In genomic region chr6:117498159-117498558, GRCh38 we compare ENCODE assay signal across 9 cellular contexts. TPM values are rescaled to one million over a fixed set of nuclear protein-coding genes. Genes with fewer than 3 reads are reported as not detected.
A peak's percentile ranks its signal among the peaks of the same experiment; 100 is the strongest.
DNase-seq lines count a peak whose midpoint lies in the region; ATAC-seq, FAIRE-seq and TF ChIP-seq lines count a peak whose summit lies in the region.
"Had no signal": no experiment of that assay in that cellular context is flagged by ENCODE, and none has a peak within 500 bp of the region (broad histone marks: within the 10 kb centered on the region; RNA-seq: fewer than 3 reads in every experiment).

No MANE protein-coding gene starts in this region.

- no peaks in the 10 kb centered on the region for H3K27me3 Mint-ChIP-seq in astrocyte (ENCODE audit: low read depth, unreplicated experiment)
- H3K27me3 Mint-ChIP-seq in T-cell, result no peaks in the 10 kb centered on the region

- H3K36me3 ChIP-seq in astrocyte (ENCODE audit: insufficient read depth, low read length) (no peaks in the 10 kb centered on the region), osteoblast (ENCODE audit: insufficient read depth, low read length) (no peaks in the 10 kb centered on the region), A673 (ENCODE audit: insufficient read depth, low read length, poor library complexity, severe bottlenecking) (no peaks in the 10 kb centered on the region)

- peak; percentile 98 for FAIRE-seq in astrocyte (lab: Jason Lieb, UNC)
- FAIRE-seq: H1 had no signal

- H3K27ac ChIP-seq in astrocyte (ENCODE audit: low read depth, low read length), result peak overlapping the region; percentile 94
- peak overlapping the region; percentile 97 for H3K27ac ChIP-seq in osteoblast (ENCODE audit: low read depth, low read length)
- no peak overlapping the region for H3K27ac ChIP-seq in A673 (ENCODE audit: low read depth, low read length, poor library complexity, severe bottlenecking)

- POLR2A ChIA-PET in A673 (lab: Charles Lee; ENCODE audit: low non-redundant PET), result no interaction called here
- POLR2A ChIA-PET in T-cell (lab: Charles Lee), result no interaction called here

- H3K4me1 ChIP-seq in astrocyte (ENCODE audit: insufficient read depth, low read length) (peaks cover 54% of the 10 kb centered on the region), osteoblast (ENCODE audit: insufficient read depth, low read length) (peaks cover 71% of the 10 kb centered on the region), A673 (ENCODE audit: insufficient read depth, low read length, poor library complexity, severe bottlenecking) (no peaks in the 10 kb centered on the region)

- intact Hi-C loops in A673 (cut with micrococcal nuclease; ENCODE audit: unreplicated experiment), result no loop called here

- H3K9me3 Mint-ChIP-seq in astrocyte (ENCODE audit: unreplicated experiment), result no peaks in the 10 kb centered on the region
- no peaks in the 10 kb centered on the region for H3K9me3 Mint-ChIP-seq in T-cell

- CTCF ChIA-PET in A673 (lab: Charles Lee) (no interaction called here), T-cell (lab: Charles Lee) (no interaction called here)

- H3K9ac ChIP-seq in astrocyte (ENCODE audit: low read length), result peak overlapping the region; percentile 66

- H3K79me2 ChIP-seq in astrocyte (ENCODE audit: insufficient read depth, low read length), result peaks cover 93% of the 10 kb centered on the region
- H3K79me2 ChIP-seq in osteoblast (ENCODE audit: insufficient read depth, low read length), result peaks cover 86% of the 10 kb centered on the region

- peak; percentile 87 for DNase-seq in astrocyte (ENCODE audit: low read depth)
- peak; percentile 84 for DNase-seq in osteoblast (ENCODE audit: insufficient read length, low spot score, missing footprints)
- DNase-seq in A673 (ENCODE audit: low spot score), result no peak
- no peak for DNase-seq in T-cell
- no peak for DNase-seq in NCI-H1092 (lab: John Stamatoyannopoulos, UW)

- H3K27me3 ChIP-seq in astrocyte (ENCODE audit: insufficient read depth, low read length), result no peaks in the 10 kb centered on the region
- no peaks in the 10 kb centered on the region for H3K27me3 ChIP-seq in osteoblast (ENCODE audit: insufficient read depth, low read length)
- no peaks in the 10 kb centered on the region for H3K27me3 ChIP-seq in A673 (replicated peaks; ENCODE audit: insufficient read depth, low read depth, low read length, poor library complexity)

- BruUV-seq in A673 (replicated peaks; lab: Mats Ljungman, UMichigan), result no TSS peak

- H3K4me1 Mint-ChIP-seq in astrocyte (ENCODE audit: low read depth, unreplicated experiment) (peaks cover 67% of the 10 kb centered on the region), T-cell (peaks cover 0 to 16% (median 9%) of the 10 kb centered on the region in 3 donors)

- H3K4me2 ChIP-seq in astrocyte (ENCODE audit: low read length) (peak overlapping the region; percentile 73), osteoblast (ENCODE audit: insufficient read depth, low read length) (peak overlapping the region; percentile 72)

- H3K4me3 Mint-ChIP-seq in astrocyte (ENCODE audit: unreplicated experiment) (no peak overlapping the region), T-cell (no peak overlapping the region)

- H3K27ac Mint-ChIP-seq in astrocyte (ENCODE audit: unreplicated experiment), result peak overlapping the region; percentile 89
- no peak overlapping the region for H3K27ac Mint-ChIP-seq in T-cell

- TF ChIP-seq CTCF in astrocyte (IDR thresholded peaks at IDR 0.05; ENCODE audit: insufficient read depth, low read depth, low read length) (no peak), osteoblast (IDR thresholded peaks at IDR 0.05; ENCODE audit: extremely low read depth, low read depth, low read length) (no peak), A673 (conservative IDR thresholded peaks at IDR 0.05; ENCODE audit: low read depth, low read length) (no peak)

- H4K20me1 ChIP-seq in astrocyte (ENCODE audit: insufficient read depth, low read length), result peaks cover 6% of the 10 kb centered on the region
- no peaks in the 10 kb centered on the region for H4K20me1 ChIP-seq in osteoblast (ENCODE audit: insufficient read depth, low read length)

- H3K4me3 ChIP-seq in astrocyte (ENCODE audit: insufficient read depth, low read depth, low read length) (no peak overlapping the region), osteoblast (ENCODE audit: insufficient read depth, low read length) (no peak overlapping the region), A673 (ENCODE audit: low read depth, low read length, poor library complexity, severe bottlenecking) (no peak overlapping the region)

- H3K36me3 Mint-ChIP-seq in astrocyte (ENCODE audit: low read depth, unreplicated experiment) (peaks cover 4% of the 10 kb centered on the region), T-cell (no peaks in the 10 kb centered on the region)

- H2AFZ ChIP-seq in astrocyte (ENCODE audit: low read depth, low read length) (no peak overlapping the region), osteoblast (ENCODE audit: low read length) (no peak overlapping the region)

- ATAC-seq in GM19035 (IDR thresholded peaks at IDR 0.05; ENCODE audit: unreplicated experiment) (peak; percentile 36), HG03432 (IDR thresholded peaks at IDR 0.05; ENCODE audit: unreplicated experiment) (peak; percentile 55), HG03457 (IDR thresholded peaks at IDR 0.05; ENCODE audit: unreplicated experiment) (no peak), T-cell (replicated peaks in 1 of 4) (no peak)

- H3K9me3 ChIP-seq in astrocyte (ENCODE audit: insufficient read depth, low read depth, low read length), result no peaks in the 10 kb centered on the region
- H3K9me3 ChIP-seq in osteoblast (ENCODE audit: low read depth, low read length), result no peaks in the 10 kb centered on the region
- no peaks in the 10 kb centered on the region for H3K9me3 ChIP-seq in A673 (ENCODE audit: low read depth, low read length, poor library complexity, severe bottlenecking)

RNA-seq across cellular contexts. Expression of gene DCBLD1, which starts 15.7 kb away (rescaled TPM):
- total RNA-seq in astrocyte (36.8 and 44.9 TPM in 2 replicates), osteoblast (22.1 and 29.7 TPM in 2 replicates), A673 (2021) (1.5 and 2.4 TPM in 2 replicates), T-cell (1 to 10 TPM; 2.2 to 7.3 (median 4.2) TPM)

Comparison
In these comparisons a context has a peak if more than half of its experiments do, and no peak if none do; other contexts are left out.
1. ATAC-seq: peak in GM19035 (single experiment) and HG03432 (single experiment); none in HG03457 (single experiment) and T-cell (0 of 4).
2. DNase-seq: peak in astrocyte (single experiment) and osteoblast (single experiment); none in A673 (single experiment), T-cell (0 of 34) and NCI-H1092 (single experiment).